ENCODE assay signal across 20 cellular contexts in genomic region chr11:14075679-14076078, GRCh38.
A peak's percentile ranks its signal among the peaks of the same experiment; 100 is the strongest.
DNase-seq lines count a peak whose midpoint lies in the region; ATAC-seq and TF ChIP-seq lines count a peak whose summit lies in the region.
"Had no signal": no experiment of that assay in that cellular context is flagged by ENCODE, and none has a peak within 500 bp of the region (broad histone marks: within the 10 kb centered on the region; RNA-seq: fewer than 3 reads in every experiment).

No MANE protein-coding gene starts in this region.

- H3K4me1 Mint-ChIP-seq in activated CD4-positive, alpha-beta memory T cell treated with anti-CD3 and anti-CD28 coated beads for 36 hours (ENCODE audit: low read depth): peaks cover 46% of the 10 kb centered on the region
- peaks cover 33% of the 10 kb centered on the region for H3K4me1 Mint-ChIP-seq in activated CD4-positive, alpha-beta memory T cell treated with anti-CD3 and anti-CD28 coated beads, Interleukin-2, amount 10 ng/mL, durations not matched to agents 7 days and 5 days
- H3K4me1 Mint-ChIP-seq in GM23338 (peaks cover 26% of the 10 kb centered on the region), nephron progenitor cell (peaks cover 30% of the 10 kb centered on the region)

- H3K4me2 ChIP-seq in GM23338: peak overlapping the region; percentile 24; the same call in 1 of the 2 replicates
- H3K4me2 ChIP-seq: KMS-11, PC-9 had no signal

- H3K9me3 Mint-ChIP-seq in activated CD4-positive, alpha-beta memory T cell treated with anti-CD3 and anti-CD28 coated beads for 36 hours: no peaks in the 10 kb centered on the region
- no peaks in the 10 kb centered on the region for H3K9me3 Mint-ChIP-seq in activated CD4-positive, alpha-beta memory T cell treated with anti-CD3 and anti-CD28 coated beads, Interleukin-2, amount 10 ng/mL, durations not matched to agents 7 days and 5 days
- H3K9me3 Mint-ChIP-seq in GM23338 (no peaks in the 10 kb centered on the region), nephron progenitor cell (no peaks in the 10 kb centered on the region)
- no peaks in the 10 kb centered on the region for H3K9me3 Mint-ChIP-seq in activated naive CD4-positive, alpha-beta T cell treated with anti-CD3 and anti-CD28 coated beads, Interleukin-2, amount 50 U/mL, for 72 hours
- H3K9me3 Mint-ChIP-seq: activated T-helper 2 cell treated with anti-CD3 and anti-CD28 coated beads, Interferon-gamma antibody, Interleukin-2, Interleukin-4, amounts not matched to agents 10 μg/mL and 5 μg/mL and 100 μg/mL, durations not matched to agents 14 hours and 24 hours and 36 hours had no signal

- no peak for DNase-seq in activated CD4-positive, alpha-beta memory T cell treated with anti-CD3 and anti-CD28 coated beads for 36 hours
- DNase-seq in activated CD4-positive, alpha-beta memory T cell treated with anti-CD3 and anti-CD28 coated beads, Interleukin-2, amount 10 ng/mL, durations not matched to agents 7 days and 5 days: no peak
- DNase-seq in GM23338 (ENCODE audit: low spot score) (no peak), nephron progenitor cell (no peak), NOMO-1 (lab: John Stamatoyannopoulos, UW; ENCODE audit: unreplicated experiment in 2 of 2) (no peak), Kasumi-1 (lab: John Stamatoyannopoulos, UW) (no peak)
- DNase-seq in activated naive CD4-positive, alpha-beta T cell treated with anti-CD3 and anti-CD28 coated beads, Interleukin-2, amount 50 U/mL, for 72 hours (ENCODE audit: low spot score in 2 of 2): no peak
- no peak for DNase-seq in stimulated activated naive CD4-positive, alpha-beta T cell (lab: John Stamatoyannopoulos, UW)
- DNase-seq: anterior cingulate cortex, BE2C, Calu3, head of caudate nucleus, NCI-H1930, NCI-H345, SHP77 treated with DMSO at 0.1 percent for 48 hours, spleen, trophoblast cell had no signal

- intact Hi-C loops in activated CD4-positive, alpha-beta memory T cell treated with anti-CD3 and anti-CD28 coated beads for 36 hours (cut with micrococcal nuclease): loop anchor here (1.0 to 2.0 kb wide), 3 partner anchors 70 to 207 kb away; no protein-coding TSS in a partner anchor

- H3K36me3 Mint-ChIP-seq in activated CD4-positive, alpha-beta memory T cell treated with anti-CD3 and anti-CD28 coated beads for 36 hours: peaks cover 1% of the 10 kb centered on the region
- H3K36me3 Mint-ChIP-seq in activated CD4-positive, alpha-beta memory T cell treated with anti-CD3 and anti-CD28 coated beads, Interleukin-2, amount 10 ng/mL, durations not matched to agents 7 days and 5 days (ENCODE audit: low read depth): no peaks in the 10 kb centered on the region
- H3K36me3 Mint-ChIP-seq in GM23338 (ENCODE audit: low read depth) (no peaks in the 10 kb centered on the region), nephron progenitor cell (ENCODE audit: low read depth) (peaks cover 7% of the 10 kb centered on the region)
- H3K36me3 Mint-ChIP-seq in activated naive CD4-positive, alpha-beta T cell treated with anti-CD3 and anti-CD28 coated beads, Interleukin-2, amount 50 U/mL, for 72 hours: no peaks in the 10 kb centered on the region

- no peak overlapping the region for H3K27ac Mint-ChIP-seq in activated CD4-positive, alpha-beta memory T cell treated with anti-CD3 and anti-CD28 coated beads for 36 hours
- H3K27ac Mint-ChIP-seq in activated CD4-positive, alpha-beta memory T cell treated with anti-CD3 and anti-CD28 coated beads, Interleukin-2, amount 10 ng/mL, durations not matched to agents 7 days and 5 days: no peak overlapping the region
- H3K27ac Mint-ChIP-seq in GM23338 (no peak overlapping the region), nephron progenitor cell (peak overlapping the region; percentile 53)
- peak overlapping the region; percentile 36 to 84 for H3K27ac Mint-ChIP-seq in activated naive CD4-positive, alpha-beta T cell treated with anti-CD3 and anti-CD28 coated beads, Interleukin-2, amount 50 U/mL, for 72 hours
- H3K27ac Mint-ChIP-seq: activated T-helper 2 cell treated with anti-CD3 and anti-CD28 coated beads, Interferon-gamma antibody, Interleukin-2, Interleukin-4, amounts not matched to agents 10 μg/mL and 5 μg/mL and 100 μg/mL, durations not matched to agents 14 hours and 24 hours and 36 hours had no signal

- peaks cover 21% of the 10 kb centered on the region; the same call in 1 of the 2 replicates for H3K4me1 ChIP-seq in GM23338 (ENCODE audit: insufficient read depth)
- H3K4me1 ChIP-seq: BE2C had no signal

- POLR2A ChIA-PET in activated CD4-positive, alpha-beta memory T cell treated with anti-CD3 and anti-CD28 coated beads for 36 hours (lab: Charles Lee): no interaction called here
- POLR2A ChIA-PET in activated CD4-positive, alpha-beta memory T cell treated with anti-CD3 and anti-CD28 coated beads, Interleukin-2, amount 10 ng/mL, durations not matched to agents 7 days and 5 days (lab: Charles Lee): interaction anchor here (1.1 kb wide), 2 partner anchors 15 to 245 kb away, joined by 3 read pairs; no protein-coding TSS in a partner anchor

- peak overlapping the region; percentile 2 for H3K4me3 Mint-ChIP-seq in activated CD4-positive, alpha-beta memory T cell treated with anti-CD3 and anti-CD28 coated beads for 36 hours
- no peak overlapping the region for H3K4me3 Mint-ChIP-seq in activated CD4-positive, alpha-beta memory T cell treated with anti-CD3 and anti-CD28 coated beads, Interleukin-2, amount 10 ng/mL, durations not matched to agents 7 days and 5 days
- H3K4me3 Mint-ChIP-seq in GM23338 (no peak overlapping the region), nephron progenitor cell (no peak overlapping the region)

- TF ChIP-seq CTCF in GM23338 (conservative IDR thresholded peaks at IDR 0.05; ENCODE audit: low read depth in 2 of 2) (no peak), nephron progenitor cell (IDR thresholded peaks at IDR 0.05) (no peak)

- H3K27me3 ChIP-seq in GM23338 (ENCODE audit: insufficient read depth): no peaks in the 10 kb centered on the region
- H3K27me3 ChIP-seq: BE2C had no signal

- H3K79me2 ChIP-seq in GM23338 (replicated peaks; ENCODE audit: insufficient read depth): no peaks in the 10 kb centered on the region

- no peaks in the 10 kb centered on the region for H3F3A ChIP-seq in GM23338 (replicated peaks; ENCODE audit: low read depth)

- no peak overlapping the region for H2AFZ ChIP-seq in GM23338
- H2AFZ ChIP-seq: PC-9 had no signal

- no peaks in the 10 kb centered on the region for H3K27me3 Mint-ChIP-seq in activated CD4-positive, alpha-beta memory T cell treated with anti-CD3 and anti-CD28 coated beads for 36 hours
- peaks cover 20% of the 10 kb centered on the region for H3K27me3 Mint-ChIP-seq in activated CD4-positive, alpha-beta memory T cell treated with anti-CD3 and anti-CD28 coated beads, Interleukin-2, amount 10 ng/mL, durations not matched to agents 7 days and 5 days
- H3K27me3 Mint-ChIP-seq in GM23338 (ENCODE audit: insufficient read depth, low read depth, poor library complexity) (peaks cover 4% of the 10 kb centered on the region), nephron progenitor cell (ENCODE audit: low read depth, poor library complexity) (peaks cover 6% of the 10 kb centered on the region)

- no peaks in the 10 kb centered on the region for H4K20me1 ChIP-seq in GM23338 (replicated peaks; ENCODE audit: insufficient read depth)

- ATAC-seq in GM23338: no peak
- no peak for ATAC-seq in activated naive CD4-positive, alpha-beta T cell treated with anti-CD3 and anti-CD28 coated beads, Interleukin-2, amount 50 U/mL, for 72 hours

- H3K4me3 ChIP-seq in GM23338: no peak overlapping the region
- H3K4me3 ChIP-seq: PC-9, spleen had no signal

- H3K36me3 ChIP-seq in GM23338 (ENCODE audit: insufficient read depth): no peaks in the 10 kb centered on the region
- H3K36me3 ChIP-seq: BE2C, spleen had no signal

- H3K27ac ChIP-seq in GM23338 (ENCODE audit: low read depth): no peak overlapping the region
- H3K27ac ChIP-seq: KMS-11, PC-9, spleen had no signal

- CTCF ChIA-PET in activated CD4-positive, alpha-beta memory T cell treated with anti-CD3 and anti-CD28 coated beads for 36 hours (lab: Charles Lee): interaction anchor here (0.6 to 3.8 kb wide), 3 partner anchors 74 to 486 kb away, joined by 3 to 12 read pairs (median 4); no protein-coding TSS in a partner anchor
- CTCF ChIA-PET in activated CD4-positive, alpha-beta memory T cell treated with anti-CD3 and anti-CD28 coated beads, Interleukin-2, amount 10 ng/mL, durations not matched to agents 7 days and 5 days (lab: Charles Lee): interaction anchor here (1.0 kb wide), 1 partner anchor 10 kb away, joined by 3 read pairs; no protein-coding TSS in a partner anchor

- 0 out of 2 replicates have a peak, but pooled peaks cover 2% of the 10 kb centered on the region for H3K9me2 ChIP-seq in GM23338 (ENCODE audit: insufficient read depth)

TF ChIP-seq in GM23338, 12 proteins besides CTCF, POLR2A, EP300 and RAD21 (continues in another document):
- TF ChIP-seq CREB1 (CRISPR knock-in tag; IDR thresholded peaks at IDR 0.05; ENCODE audit: low read depth) (no peak), STAT1 (IDR thresholded peaks at IDR 0.05; ENCODE audit: unreplicated experiment) (no peak), JUNB (IDR thresholded peaks at IDR 0.05; ENCODE audit: unreplicated experiment) (no peak), ETS1 (IDR thresholded peaks at IDR 0.05) (no peak)

Comparison
In these comparisons a context has a peak if more than half of its experiments do, and no peak if none do; other contexts are left out.
1. H3K27ac Mint-ChIP-seq: peak in activated naive CD4-positive, alpha-beta T cell treated with anti-CD3 and anti-CD28 coated beads, Interleukin-2, amount 50 U/mL, for 72 hours (2 of 2) and nephron progenitor cell (single experiment); none in activated CD4-positive, alpha-beta memory T cell treated with anti-CD3 and anti-CD28 coated beads for 36 hours (single experiment), activated CD4-positive, alpha-beta memory T cell treated with anti-CD3 and anti-CD28 coated beads, Interleukin-2, amount 10 ng/mL, durations not matched to agents 7 days and 5 days (single experiment) and GM23338 (single experiment).